Comparison of ENCODE assay signal across 1 cellular context in the genomic region with DNA sequence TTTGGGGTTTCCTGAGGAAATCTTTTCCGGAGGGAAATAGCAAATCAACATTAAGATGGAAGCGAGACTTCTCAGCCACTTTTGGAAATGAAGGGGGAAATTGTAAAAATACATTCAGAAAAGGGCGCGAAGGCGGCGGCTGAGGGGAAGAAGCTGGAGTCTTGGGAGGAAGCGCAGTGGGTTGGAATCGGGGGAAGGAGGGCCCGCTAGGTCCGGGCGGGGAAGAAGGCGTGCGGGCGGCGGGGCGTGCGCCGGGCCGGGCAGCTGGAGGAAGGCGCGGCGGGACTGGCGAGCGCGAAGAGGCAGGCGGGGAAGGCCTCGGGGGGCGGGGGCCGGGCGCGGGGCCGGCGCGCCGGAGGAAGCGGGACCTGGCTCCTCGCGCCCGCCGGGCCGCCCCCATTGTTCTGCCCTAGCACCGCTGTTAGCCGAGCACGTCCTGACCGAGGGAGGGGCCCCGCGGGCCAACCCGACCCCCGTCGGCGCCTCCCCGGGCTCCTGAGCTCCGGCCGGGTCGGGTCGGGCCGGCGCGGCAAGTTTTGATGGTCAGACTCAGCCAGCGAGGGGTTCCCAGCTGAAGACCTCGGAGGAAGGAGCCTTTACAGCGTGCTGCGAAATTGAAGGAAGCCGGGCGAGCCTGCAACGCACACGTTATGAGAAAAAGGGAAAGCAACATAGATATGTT.
TF ChIP-seq lines count a peak whose summit lies in the region.

No MANE protein-coding gene starts in this region.

TF ChIP-seq in K562, 482 proteins besides CTCF, POLR2A, EP300 and RAD21 (continued from another document and continues in another):
- TF ChIP-seq, protein P1, sequence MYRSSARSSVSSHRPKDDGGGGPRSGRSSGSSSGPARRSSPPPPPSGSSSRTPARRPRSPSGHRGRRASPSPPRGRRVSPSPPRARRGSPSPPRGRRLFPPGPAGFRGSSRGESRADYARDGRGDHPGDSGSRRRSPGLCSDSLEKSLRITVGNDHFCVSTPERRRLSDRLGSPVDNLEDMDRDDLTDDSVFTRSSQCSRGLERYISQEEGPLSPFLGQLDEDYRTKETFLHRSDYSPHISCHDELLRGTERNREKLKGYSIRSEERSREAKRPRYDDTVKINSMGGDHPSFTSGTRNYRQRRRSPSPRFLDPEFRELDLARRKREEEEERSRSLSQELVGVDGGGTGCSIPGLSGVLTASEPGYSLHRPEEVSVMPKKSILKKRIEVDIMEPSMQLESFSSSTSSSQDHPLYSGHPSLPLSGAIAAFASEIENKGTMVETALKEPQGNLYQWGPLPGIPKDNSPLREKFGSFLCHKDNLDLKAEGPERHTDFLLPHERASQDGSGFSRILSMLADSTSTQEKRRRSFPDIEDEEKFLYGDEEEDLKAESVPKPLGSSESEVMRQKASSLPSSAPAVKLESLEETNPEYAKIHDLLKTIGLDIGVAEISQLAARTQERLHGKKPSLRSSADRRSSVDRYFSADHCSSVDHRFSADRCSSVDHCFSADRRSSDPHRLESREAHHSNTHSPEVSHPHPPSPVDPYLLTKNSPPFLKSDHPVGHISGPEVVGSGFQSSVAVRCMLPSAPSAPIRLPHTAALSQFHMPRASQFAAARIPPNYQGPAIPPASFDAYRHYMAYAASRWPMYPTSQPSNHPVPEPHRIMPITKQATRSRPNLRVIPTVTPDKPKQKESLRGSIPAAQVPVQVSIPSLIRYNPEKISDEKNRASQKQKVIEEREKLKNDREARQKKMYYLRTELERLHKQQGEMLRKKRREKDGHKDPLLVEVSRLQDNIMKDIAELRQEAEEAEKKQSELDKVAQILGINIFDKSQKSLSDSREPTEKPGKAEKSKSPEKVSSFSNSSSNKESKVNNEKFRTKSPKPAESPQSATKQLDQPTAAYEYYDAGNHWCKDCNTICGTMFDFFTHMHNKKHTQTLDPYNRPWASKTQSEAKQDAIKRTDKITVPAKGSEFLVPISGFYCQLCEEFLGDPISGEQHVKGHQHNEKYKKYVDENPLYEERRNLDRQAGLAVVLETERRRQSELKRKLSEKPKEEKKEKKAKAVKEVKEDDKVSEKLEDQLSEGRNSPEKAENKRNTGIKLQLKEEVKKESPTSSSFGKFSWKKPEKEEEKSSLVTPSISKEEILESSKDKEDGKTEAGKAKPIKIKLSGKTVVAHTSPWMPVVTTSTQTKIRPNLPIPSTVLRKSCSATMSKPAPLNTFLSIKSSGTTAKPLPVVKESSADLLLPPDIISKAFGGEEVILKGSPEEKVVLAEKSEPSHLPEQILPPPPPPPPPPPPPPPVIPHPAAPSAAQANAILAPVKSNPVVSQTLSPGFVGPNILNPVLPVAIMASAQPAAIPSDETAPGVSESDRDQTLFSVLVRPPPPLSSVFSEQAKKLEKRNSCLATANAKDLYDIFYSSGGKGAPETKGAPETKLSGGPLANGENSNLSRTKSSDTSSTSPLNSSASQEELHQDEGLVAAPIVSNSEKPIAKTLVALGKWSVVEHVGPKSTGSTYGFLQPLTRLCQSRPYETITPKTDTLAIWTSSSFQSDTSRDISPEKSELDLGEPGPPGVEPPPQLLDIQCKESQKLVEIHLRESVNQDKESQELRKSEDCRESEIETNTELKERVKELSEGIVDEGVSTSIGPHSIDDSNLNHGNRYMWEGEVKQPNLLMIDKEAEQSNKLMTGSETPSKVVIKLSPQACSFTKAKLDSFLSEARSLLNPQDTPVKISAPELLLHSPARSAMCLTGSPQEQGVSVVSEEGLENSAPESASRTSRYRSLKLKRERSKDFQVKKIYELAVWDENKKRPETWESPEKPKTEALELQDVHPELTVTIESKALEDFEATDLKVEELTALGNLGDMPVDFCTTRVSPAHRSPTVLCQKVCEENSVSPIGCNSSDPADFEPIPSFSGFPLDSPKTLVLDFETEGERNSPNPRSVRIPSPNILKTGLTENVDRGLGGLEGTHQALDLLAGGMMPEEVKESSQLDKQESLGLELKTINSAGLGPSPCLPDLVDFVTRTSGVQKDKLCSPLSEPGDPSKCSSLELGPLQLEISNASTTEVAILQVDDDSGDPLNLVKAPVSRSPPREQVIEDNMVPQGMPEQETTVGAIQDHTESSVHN (IDR thresholded peaks at IDR 0.05; ENCODE audit: borderline replicate concordance in 1 of 2, low read depth in 1 of 2): no peak
- TF ChIP-seq SMARCA4 (IDR thresholded peaks at IDR 0.05) (no peak), SP2 (IDR thresholded peaks at IDR 0.05; ENCODE audit: extremely low read depth, low read depth, low read length, poor library complexity, severe bottlenecking) (no peak), ZNF174 (CRISPR knock-in tag; IDR thresholded peaks at IDR 0.05) (no peak), ILF3 (IDR thresholded peaks at IDR 0.05; ENCODE audit: borderline replicate concordance) (no peak), ZNF239 (CRISPR knock-in tag; IDR thresholded peaks at IDR 0.05) (no peak), L3MBTL2 (IDR thresholded peaks at IDR 0.05) (peak; percentile 70; the same call in 1 of the 2 replicates), ZNF232 (CRISPR knock-in tag; IDR thresholded peaks at IDR 0.05) (no peak), PTRF (tag; IDR thresholded peaks at IDR 0.05) (no peak), HNRNPUL1 (IDR thresholded peaks at IDR 0.05; ENCODE audit: low read length) (no peak), POLR2G (IDR thresholded peaks at IDR 0.05; ENCODE audit: low read depth, low read length) (peak; percentile 90), ZFPM2 (CRISPR knock-in tag; IDR thresholded peaks at IDR 0.05) (no peak), ZNF224 (CRISPR knock-in tag; IDR thresholded peaks at IDR 0.05) (no peak), TEAD1 (CRISPR knock-in tag; IDR thresholded peaks at IDR 0.05) (no peak), ZNF764 (CRISPR knock-in tag; IDR thresholded peaks at IDR 0.05; ENCODE audit: low read depth) (no peak), STAT5B (CRISPR knock-in tag; IDR thresholded peaks at IDR 0.05) (no peak), NONO (IDR thresholded peaks at IDR 0.05; ENCODE audit: low read depth in 2 of 2, low read length in 1 of 2) (no peak; a peak in 1 of 4 replicates), KDM2B (CRISPR knock-in tag; IDR thresholded peaks at IDR 0.05) (no peak), TBL1XR1 (IDR thresholded peaks at IDR 0.05; ENCODE audit: low read length in 2 of 2) (no peak), ZFX (CRISPR knock-in tag; IDR thresholded peaks at IDR 0.05) (peak; percentile 30), THRAP3 (IDR thresholded peaks at IDR 0.05; ENCODE audit: borderline replicate concordance) (no peak; the same call in 1 of the 2 replicates), CCNT2 (IDR thresholded peaks at IDR 0.05; ENCODE audit: borderline replicate concordance, extremely low read depth, insufficient read length, low read depth, low read length) (peak; percentile 80), SRSF3 (IDR thresholded peaks at IDR 0.05; ENCODE audit: insufficient read depth, low read length) (no peak), BCL6 (CRISPR knock-in tag; IDR thresholded peaks at IDR 0.05) (no peak), ZNF785 (CRISPR knock-in tag; IDR thresholded peaks at IDR 0.05) (no peak), SMARCA5 (IDR thresholded peaks at IDR 0.05) (no peak), NR2C2 (CRISPR knock-in tag; IDR thresholded peaks at IDR 0.05) (no peak), NR2C2 (tag; IDR thresholded peaks at IDR 0.05) (no peak)
- TF ChIP-seq, protein P2, sequence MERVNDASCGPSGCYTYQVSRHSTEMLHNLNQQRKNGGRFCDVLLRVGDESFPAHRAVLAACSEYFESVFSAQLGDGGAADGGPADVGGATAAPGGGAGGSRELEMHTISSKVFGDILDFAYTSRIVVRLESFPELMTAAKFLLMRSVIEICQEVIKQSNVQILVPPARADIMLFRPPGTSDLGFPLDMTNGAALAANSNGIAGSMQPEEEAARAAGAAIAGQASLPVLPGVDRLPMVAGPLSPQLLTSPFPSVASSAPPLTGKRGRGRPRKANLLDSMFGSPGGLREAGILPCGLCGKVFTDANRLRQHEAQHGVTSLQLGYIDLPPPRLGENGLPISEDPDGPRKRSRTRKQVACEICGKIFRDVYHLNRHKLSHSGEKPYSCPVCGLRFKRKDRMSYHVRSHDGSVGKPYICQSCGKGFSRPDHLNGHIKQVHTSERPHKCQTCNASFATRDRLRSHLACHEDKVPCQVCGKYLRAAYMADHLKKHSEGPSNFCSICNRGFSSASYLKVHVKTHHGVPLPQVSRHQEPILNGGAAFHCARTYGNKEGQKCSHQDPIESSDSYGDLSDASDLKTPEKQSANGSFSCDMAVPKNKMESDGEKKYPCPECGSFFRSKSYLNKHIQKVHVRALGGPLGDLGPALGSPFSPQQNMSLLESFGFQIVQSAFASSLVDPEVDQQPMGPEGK (CRISPR knock-in tag; IDR thresholded peaks at IDR 0.05; ENCODE audit: borderline replicate concordance): no peak
- TF ChIP-seq, protein P3, sequence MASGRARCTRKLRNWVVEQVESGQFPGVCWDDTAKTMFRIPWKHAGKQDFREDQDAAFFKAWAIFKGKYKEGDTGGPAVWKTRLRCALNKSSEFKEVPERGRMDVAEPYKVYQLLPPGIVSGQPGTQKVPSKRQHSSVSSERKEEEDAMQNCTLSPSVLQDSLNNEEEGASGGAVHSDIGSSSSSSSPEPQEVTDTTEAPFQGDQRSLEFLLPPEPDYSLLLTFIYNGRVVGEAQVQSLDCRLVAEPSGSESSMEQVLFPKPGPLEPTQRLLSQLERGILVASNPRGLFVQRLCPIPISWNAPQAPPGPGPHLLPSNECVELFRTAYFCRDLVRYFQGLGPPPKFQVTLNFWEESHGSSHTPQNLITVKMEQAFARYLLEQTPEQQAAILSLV (tag; IDR thresholded peaks at IDR 0.05): no peak
- TF ChIP-seq, protein P4, sequence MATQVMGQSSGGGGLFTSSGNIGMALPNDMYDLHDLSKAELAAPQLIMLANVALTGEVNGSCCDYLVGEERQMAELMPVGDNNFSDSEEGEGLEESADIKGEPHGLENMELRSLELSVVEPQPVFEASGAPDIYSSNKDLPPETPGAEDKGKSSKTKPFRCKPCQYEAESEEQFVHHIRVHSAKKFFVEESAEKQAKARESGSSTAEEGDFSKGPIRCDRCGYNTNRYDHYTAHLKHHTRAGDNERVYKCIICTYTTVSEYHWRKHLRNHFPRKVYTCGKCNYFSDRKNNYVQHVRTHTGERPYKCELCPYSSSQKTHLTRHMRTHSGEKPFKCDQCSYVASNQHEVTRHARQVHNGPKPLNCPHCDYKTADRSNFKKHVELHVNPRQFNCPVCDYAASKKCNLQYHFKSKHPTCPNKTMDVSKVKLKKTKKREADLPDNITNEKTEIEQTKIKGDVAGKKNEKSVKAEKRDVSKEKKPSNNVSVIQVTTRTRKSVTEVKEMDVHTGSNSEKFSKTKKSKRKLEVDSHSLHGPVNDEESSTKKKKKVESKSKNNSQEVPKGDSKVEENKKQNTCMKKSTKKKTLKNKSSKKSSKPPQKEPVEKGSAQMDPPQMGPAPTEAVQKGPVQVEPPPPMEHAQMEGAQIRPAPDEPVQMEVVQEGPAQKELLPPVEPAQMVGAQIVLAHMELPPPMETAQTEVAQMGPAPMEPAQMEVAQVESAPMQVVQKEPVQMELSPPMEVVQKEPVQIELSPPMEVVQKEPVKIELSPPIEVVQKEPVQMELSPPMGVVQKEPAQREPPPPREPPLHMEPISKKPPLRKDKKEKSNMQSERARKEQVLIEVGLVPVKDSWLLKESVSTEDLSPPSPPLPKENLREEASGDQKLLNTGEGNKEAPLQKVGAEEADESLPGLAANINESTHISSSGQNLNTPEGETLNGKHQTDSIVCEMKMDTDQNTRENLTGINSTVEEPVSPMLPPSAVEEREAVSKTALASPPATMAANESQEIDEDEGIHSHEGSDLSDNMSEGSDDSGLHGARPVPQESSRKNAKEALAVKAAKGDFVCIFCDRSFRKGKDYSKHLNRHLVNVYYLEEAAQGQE (CRISPR knock-in tag; IDR thresholded peaks at IDR 0.05; ENCODE audit: low read depth): no peak; the same call in 1 of the 2 replicates
- TF ChIP-seq, protein P5, sequence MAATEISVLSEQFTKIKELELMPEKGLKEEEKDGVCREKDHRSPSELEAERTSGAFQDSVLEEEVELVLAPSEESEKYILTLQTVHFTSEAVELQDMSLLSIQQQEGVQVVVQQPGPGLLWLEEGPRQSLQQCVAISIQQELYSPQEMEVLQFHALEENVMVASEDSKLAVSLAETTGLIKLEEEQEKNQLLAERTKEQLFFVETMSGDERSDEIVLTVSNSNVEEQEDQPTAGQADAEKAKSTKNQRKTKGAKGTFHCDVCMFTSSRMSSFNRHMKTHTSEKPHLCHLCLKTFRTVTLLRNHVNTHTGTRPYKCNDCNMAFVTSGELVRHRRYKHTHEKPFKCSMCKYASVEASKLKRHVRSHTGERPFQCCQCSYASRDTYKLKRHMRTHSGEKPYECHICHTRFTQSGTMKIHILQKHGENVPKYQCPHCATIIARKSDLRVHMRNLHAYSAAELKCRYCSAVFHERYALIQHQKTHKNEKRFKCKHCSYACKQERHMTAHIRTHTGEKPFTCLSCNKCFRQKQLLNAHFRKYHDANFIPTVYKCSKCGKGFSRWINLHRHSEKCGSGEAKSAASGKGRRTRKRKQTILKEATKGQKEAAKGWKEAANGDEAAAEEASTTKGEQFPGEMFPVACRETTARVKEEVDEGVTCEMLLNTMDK (IDR thresholded peaks at IDR 0.05; ENCODE audit: borderline replicate concordance, insufficient read depth, low read depth, low read length, poor library complexity, severe bottlenecking): no peak
- TF ChIP-seq, protein P6, sequence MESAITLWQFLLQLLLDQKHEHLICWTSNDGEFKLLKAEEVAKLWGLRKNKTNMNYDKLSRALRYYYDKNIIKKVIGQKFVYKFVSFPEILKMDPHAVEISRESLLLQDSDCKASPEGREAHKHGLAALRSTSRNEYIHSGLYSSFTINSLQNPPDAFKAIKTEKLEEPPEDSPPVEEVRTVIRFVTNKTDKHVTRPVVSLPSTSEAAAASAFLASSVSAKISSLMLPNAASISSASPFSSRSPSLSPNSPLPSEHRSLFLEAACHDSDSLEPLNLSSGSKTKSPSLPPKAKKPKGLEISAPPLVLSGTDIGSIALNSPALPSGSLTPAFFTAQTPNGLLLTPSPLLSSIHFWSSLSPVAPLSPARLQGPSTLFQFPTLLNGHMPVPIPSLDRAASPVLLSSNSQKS (CRISPR knock-in tag; IDR thresholded peaks at IDR 0.05): no peak
- TF ChIP-seq, protein P7, sequence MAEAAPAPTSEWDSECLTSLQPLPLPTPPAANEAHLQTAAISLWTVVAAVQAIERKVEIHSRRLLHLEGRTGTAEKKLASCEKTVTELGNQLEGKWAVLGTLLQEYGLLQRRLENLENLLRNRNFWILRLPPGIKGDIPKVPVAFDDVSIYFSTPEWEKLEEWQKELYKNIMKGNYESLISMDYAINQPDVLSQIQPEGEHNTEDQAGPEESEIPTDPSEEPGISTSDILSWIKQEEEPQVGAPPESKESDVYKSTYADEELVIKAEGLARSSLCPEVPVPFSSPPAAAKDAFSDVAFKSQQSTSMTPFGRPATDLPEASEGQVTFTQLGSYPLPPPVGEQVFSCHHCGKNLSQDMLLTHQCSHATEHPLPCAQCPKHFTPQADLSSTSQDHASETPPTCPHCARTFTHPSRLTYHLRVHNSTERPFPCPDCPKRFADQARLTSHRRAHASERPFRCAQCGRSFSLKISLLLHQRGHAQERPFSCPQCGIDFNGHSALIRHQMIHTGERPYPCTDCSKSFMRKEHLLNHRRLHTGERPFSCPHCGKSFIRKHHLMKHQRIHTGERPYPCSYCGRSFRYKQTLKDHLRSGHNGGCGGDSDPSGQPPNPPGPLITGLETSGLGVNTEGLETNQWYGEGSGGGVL (CRISPR knock-in tag; IDR thresholded peaks at IDR 0.05): no peak
- TF ChIP-seq, protein P8, sequence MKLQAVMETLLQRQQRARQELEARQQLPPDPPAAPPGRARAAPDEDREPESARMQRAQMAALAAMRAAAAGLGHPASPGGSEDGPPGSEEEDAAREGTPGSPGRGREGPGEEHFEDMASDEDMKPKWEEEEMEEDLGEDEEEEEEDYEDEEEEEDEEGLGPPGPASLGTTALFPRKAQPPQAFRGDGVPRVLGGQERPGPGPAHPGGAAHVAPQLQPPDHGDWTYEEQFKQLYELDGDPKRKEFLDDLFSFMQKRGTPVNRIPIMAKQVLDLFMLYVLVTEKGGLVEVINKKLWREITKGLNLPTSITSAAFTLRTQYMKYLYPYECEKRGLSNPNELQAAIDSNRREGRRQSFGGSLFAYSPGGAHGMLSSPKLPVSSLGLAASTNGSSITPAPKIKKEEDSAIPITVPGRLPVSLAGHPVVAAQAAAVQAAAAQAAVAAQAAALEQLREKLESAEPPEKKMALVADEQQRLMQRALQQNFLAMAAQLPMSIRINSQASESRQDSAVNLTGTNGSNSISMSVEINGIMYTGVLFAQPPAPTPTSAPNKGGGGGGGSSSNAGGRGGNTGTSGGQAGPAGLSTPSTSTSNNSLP (IDR thresholded peaks at IDR 0.05; ENCODE audit: borderline replicate concordance, low read depth, low read length): no peak
